In genomic region chr2:234495076-234495800, GRCh38 we compare ENCODE assay signal across 7 cellular contexts. TPM values are rescaled to one million over a fixed set of nuclear protein-coding genes. Genes with fewer than 3 reads are reported as not detected.
DNase-seq lines count a peak whose midpoint lies in the region; ATAC-seq and TF ChIP-seq lines count a peak whose summit lies in the region.

No MANE protein-coding gene starts in this region.

- no peak for ATAC-seq in natural killer cell
- ATAC-seq in GM18502 (IDR thresholded peaks at IDR 0.05; ENCODE audit: poor library complexity, unreplicated experiment), result no peak

- no peaks in the 10 kb centered on the region for H3K9me3 Mint-ChIP-seq in natural killer cell

- H3K4me3 Mint-ChIP-seq in natural killer cell, result peak overlapping the region; percentile 100

- H3K4me1 Mint-ChIP-seq in natural killer cell, result peaks cover 64 to 73% of the 10 kb centered on the region in 2 donors

- peak; percentile 78 for DNase-seq in H7
- DNase-seq in RWPE1 (ENCODE audit: low spot score), result peak; percentile 30
- DNase-seq in ecto neural progenitor cell (ENCODE audit: low spot score), result peak; percentile 56
- no peak for DNase-seq in natural killer cell
- no peak for DNase-seq in mucosa of gallbladder (ENCODE audit: low spot score)
- DNase-seq in NCI-H187 treated with DMSO at 0.1 percent for 48 hours (lab: John Stamatoyannopoulos, UW), result no peak

- CTCF ChIA-PET in RWPE1 (lab: Yijun Ruan, JAX), result interaction anchor here (0.6 to 1.4 kb wide), 7 partner anchors 69 to 1209 kb away, joined by 3 to 6 read pairs (median 3); no protein-coding TSS in a partner anchor

- peak overlapping the region; percentile 95 to 99 for H3K27ac Mint-ChIP-seq in natural killer cell

- no peaks in the 10 kb centered on the region for H3K27me3 Mint-ChIP-seq in natural killer cell (ENCODE audit: low read depth in 2 of 2)

- H3K36me3 ChIP-seq in H7 (replicated peaks; ENCODE audit: control insufficient read depth, insufficient read depth, low read length), result no peaks in the 10 kb centered on the region

- peak overlapping the region; percentile 68 for H3K4me3 ChIP-seq in H7 (ENCODE audit: insufficient read depth, low read depth, low read length)

- H3K27me3 ChIP-seq in H7 (ENCODE audit: control insufficient read depth, insufficient read depth, low read length), result peaks cover 28% of the 10 kb centered on the region

- peaks cover 36% of the 10 kb centered on the region for H3K36me3 Mint-ChIP-seq in natural killer cell

- POLR2A ChIA-PET in RWPE1 (lab: Yijun Ruan, JAX; ENCODE audit: low non-redundant PET), result interaction anchor here (0.8 to 1.8 kb wide), 2 partner anchors 49 to 358 kb away, joined by 7 read pairs; no protein-coding TSS in a partner anchor

- intact Hi-C loops in natural killer cell (cut with micrococcal nuclease), result no loop called here

- peak overlapping the region; percentile 92 for H3K27ac ChIP-seq in RWPE1

- no peak for TF ChIP-seq CTCF in RWPE1 (conservative IDR thresholded peaks at IDR 0.05; ENCODE audit: low read depth)
- TF ChIP-seq CTCF in natural killer cell (IDR thresholded peaks at IDR 0.05), result no peak

RNA-seq across cellular contexts. Expression of gene ARL4C, which starts 1.6 kb away (rescaled TPM):
- total RNA-seq in H7 (2014; rRNA removed; shearing (Covaris generic)), result 3.4 and 3.6 TPM in 2 replicates
- 100 to 1,000 TPM; 492 to 756 (median 664) TPM for total RNA-seq in natural killer cell
- 10.2 TPM for total RNA-seq in mucosa of gallbladder

Comparison
In these comparisons a context has a peak if more than half of its experiments do, and no peak if none do; other contexts are left out.
1. DNase-seq: peak in H7 (single experiment), RWPE1 (single experiment) and ecto neural progenitor cell (single experiment); none in natural killer cell (single experiment), mucosa of gallbladder (single experiment) and NCI-H187 treated with DMSO at 0.1 percent for 48 hours (single experiment).
2. RNA of gene ARL4C, which starts 1.6 kb away (total RNA-seq): 492 to 756 TPM in natural killer cell; 10.2 TPM in mucosa of gallbladder (single experiment) and 3.4 to 3.6 TPM in H7; every median in the first group is over 10 times any median in the second.